8 cellular contexts compared by ENCODE assay signal in genomic region chr3:185152433-185153169, GRCh38. TPM values are rescaled to one million over a fixed set of nuclear protein-coding genes. Genes with fewer than 3 reads are reported as not detected.
DNase-seq lines count a peak whose midpoint lies in the region; ATAC-seq and TF ChIP-seq lines count a peak whose summit lies in the region.

TSS of gene C3orf70 (minus strand) at chr3:185153060. CDS start at chr3:185152823, 237 bp downstream.

- H3K4me3 Mint-ChIP-seq in chondrocyte (ENCODE audit: unreplicated experiment): peak within 1 kb of the TSS; percentile 93

- peaks cover 4% of the 10 kb centered on the region for H3K27me3 Mint-ChIP-seq in chondrocyte (ENCODE audit: low read depth)

- DNase-seq in NCI-H446 (lab: John Stamatoyannopoulos, UW): peak; percentile 32 to 75
- no peak for DNase-seq in NCI-H446 treated with DMSO at 0.1 percent for 48 hours (lab: John Stamatoyannopoulos, UW)
- peak; percentile 56 for DNase-seq in RWPE2 (ENCODE audit: low spot score)
- DNase-seq in chondrocyte (ENCODE audit: low spot score): peak; percentile 91
- peak; percentile 71 for DNase-seq in islet precursor cell
- no peak for DNase-seq in activated gamma-delta T cell treated with Interleukin-2 at 50 U/mL for 16 hours

- ATAC-seq in HG03159 (IDR thresholded peaks at IDR 0.05; ENCODE audit: unreplicated experiment) (peak; percentile 57), RWPE2 (ENCODE audit: low read depth) (peak; percentile 69)

- no peaks in the 10 kb centered on the region for H3K9me3 ChIP-seq in RWPE2 (ENCODE audit: severe bottlenecking)
- H3K9me3 ChIP-seq in skeletal muscle tissue (ENCODE audit: control insufficient read depth in 3 of 3, low read length in 3 of 3): no peaks in the 10 kb centered on the region

- H3K27ac Mint-ChIP-seq in chondrocyte (ENCODE audit: unreplicated experiment): peak within 1 kb of the TSS; percentile 96

- peaks cover 74% of the 10 kb centered on the region for H3K27me3 ChIP-seq in RWPE2 (ENCODE audit: insufficient read depth, poor library complexity, severe bottlenecking)
- peaks cover 12 to 27% (median 18%) of the 10 kb centered on the region in 3 donors for H3K27me3 ChIP-seq in skeletal muscle tissue (ENCODE audit: control insufficient read depth in 3 of 3, insufficient read depth in 3 of 3, low read length in 3 of 3)

- peaks cover 22% of the 10 kb centered on the region for H3K4me1 Mint-ChIP-seq in chondrocyte (ENCODE audit: low read depth)

- H3K36me3 ChIP-seq in RWPE2 (ENCODE audit: low read depth): no peaks in the 10 kb centered on the region
- H3K36me3 ChIP-seq in skeletal muscle tissue (ENCODE audit: control insufficient read depth in 3 of 3, insufficient read depth in 3 of 3, low read length in 3 of 3): no peaks in the 10 kb centered on the region

- H3K36me3 Mint-ChIP-seq in chondrocyte (ENCODE audit: low read depth): no peaks in the 10 kb centered on the region

- H3K9me3 Mint-ChIP-seq in chondrocyte (ENCODE audit: low read depth): no peaks in the 10 kb centered on the region

- TF ChIP-seq CTCF in RWPE2 (IDR thresholded peaks at IDR 0.05; ENCODE audit: poor library complexity, severe bottlenecking): no peak
- TF ChIP-seq CTCF in chondrocyte (IDR thresholded peaks at IDR 0.05): no peak

- H3K9ac ChIP-seq in skeletal muscle tissue (ENCODE audit: low read depth in 1 of 3, low read length in 3 of 3): peak within 1 kb of the TSS; percentile 32 to 66 (median 54)

- H3K4me1 ChIP-seq in RWPE2 (ENCODE audit: insufficient read depth, poor library complexity, severe bottlenecking): no peaks in the 10 kb centered on the region
- peaks cover 2 to 14% (median 8%) of the 10 kb centered on the region in 3 donors for H3K4me1 ChIP-seq in skeletal muscle tissue (ENCODE audit: control insufficient read depth in 3 of 3, insufficient read depth in 3 of 3, low read length in 3 of 3)

- no peak within 1 kb of the TSS for H3K27ac ChIP-seq in RWPE2 (ENCODE audit: poor library complexity, severe bottlenecking)
- H3K27ac ChIP-seq in skeletal muscle tissue (ENCODE audit: low read depth, low read length): peak within 1 kb of the TSS; percentile 64

- H3K4me3 ChIP-seq in RWPE2 (ENCODE audit: severe bottlenecking) (peak within 1 kb of the TSS; percentile 32), skeletal muscle tissue (ENCODE audit: low read length in 3 of 3) (peak within 1 kb of the TSS; percentile 67 to 75 (median 71))

RNA-seq across cellular contexts. Expression of gene C3orf70, which starts in this region (rescaled TPM):
- total RNA-seq in chondrocyte (10.2 to 27.7 TPM (median 25.6 TPM) in 3 replicates), skeletal muscle tissue (4.2 TPM)

Comparison
In these comparisons a context has a peak if more than half of its experiments do, and no peak if none do; other contexts are left out.
1. DNase-seq: peak in NCI-H446 (2 of 2), RWPE2 (single experiment), chondrocyte (single experiment) and islet precursor cell (single experiment); none in NCI-H446 treated with DMSO at 0.1 percent for 48 hours (single experiment) and activated gamma-delta T cell treated with Interleukin-2 at 50 U/mL for 16 hours (single experiment).